8 cellular contexts compared by ENCODE assay signal in genomic region chr6:37051138-37052026, GRCh38. TPM values are rescaled to one million over a fixed set of nuclear protein-coding genes. Genes with fewer than 3 reads are reported as not detected.
DNase-seq lines count a peak whose midpoint lies in the region; ATAC-seq and TF ChIP-seq lines count a peak whose summit lies in the region.

No MANE protein-coding gene starts in this region.

- H3K9me3 ChIP-seq in CD8-positive, alpha-beta T cell (ENCODE audit: low read length), result no peaks in the 10 kb centered on the region

- peaks cover 58% of the 10 kb centered on the region for H3K4me1 Mint-ChIP-seq in CD8-positive, alpha-beta T cell (ENCODE audit: low read depth)

- peak overlapping the region; percentile 59 for H3K27ac ChIP-seq in CD8-positive, alpha-beta T cell (ENCODE audit: low read depth, low read length)

- H3K4me3 Mint-ChIP-seq in CD8-positive, alpha-beta T cell, result peak overlapping the region; percentile 58

- peak; percentile 83 for TF ChIP-seq CTCF in CD8-positive, alpha-beta T cell (IDR thresholded peaks at IDR 0.05)

- H3K27ac Mint-ChIP-seq in CD8-positive, alpha-beta T cell, result peak overlapping the region; percentile 96

- CTCF ChIA-PET in CD8-positive, alpha-beta T cell (lab: Charles Lee), result interaction anchor here (0.6 to 13.5 kb wide), 32 partner anchors 9 to 285 kb away, joined by 3 to 281 read pairs (median 3); partner anchors contain the start of genes PIM1 and PPIL1

- H3K36me3 ChIP-seq in CD8-positive, alpha-beta T cell (ENCODE audit: insufficient read depth, low read length), result no peaks in the 10 kb centered on the region

- H3K36me3 Mint-ChIP-seq in CD8-positive, alpha-beta T cell, result no peaks in the 10 kb centered on the region

- no peaks in the 10 kb centered on the region for H3K27me3 Mint-ChIP-seq in CD8-positive, alpha-beta T cell (ENCODE audit: low read depth)

- no peaks in the 10 kb centered on the region for H3K27me3 ChIP-seq in CD8-positive, alpha-beta T cell (ENCODE audit: insufficient read depth, low read length)

- H3K4me1 ChIP-seq in CD8-positive, alpha-beta T cell (ENCODE audit: insufficient read depth, low read length), result peaks cover 59% of the 10 kb centered on the region

- no peaks in the 10 kb centered on the region for H3K9me3 Mint-ChIP-seq in CD8-positive, alpha-beta T cell

- DNase-seq in CD8-positive, alpha-beta T cell, result peak; percentile 83 to 93 (median 91)
- peak; percentile 83 for DNase-seq in NCI-H510A treated with DMSO at 0.1 percent for 48 hours (lab: John Stamatoyannopoulos, UW)
- peak; percentile 80 for DNase-seq in activated CD4-positive, alpha-beta T cell treated with anti-CD3 and anti-CD28 coated beads for 1 hour
- DNase-seq in central memory CD4-positive, alpha-beta T cell, result peak; percentile 81
- peak; percentile 86 to 96 for DNase-seq in left colon
- DNase-seq in stimulated activated CD4-positive, alpha-beta T cell treated with anti-CD3 and anti-CD28 coated beads, Interleukin-2, amount 100 ng/mL, for 24 hours, result peak; percentile 90 to 93

- intact Hi-C loops in CD8-positive, alpha-beta T cell (cut with DNase I, micrococcal nuclease), result loop anchor here (1.0 to 2.0 kb wide), 7 partner anchors 33 to 159 kb away; partner anchors contain the start of gene MTCH1 (in 1 of the 2)
- intact Hi-C loops in left colon (cut with DNase I, micrococcal nuclease), result no loop called here

- peak; percentile 71 for ATAC-seq in CD8-positive, alpha-beta T cell
- ATAC-seq in HG02642 (IDR thresholded peaks at IDR 0.05; ENCODE audit: poor library complexity, unreplicated experiment), result peak; percentile 34
- ATAC-seq in left colon, result peak; percentile 94
- ATAC-seq in HG03565 (IDR thresholded peaks at IDR 0.05; ENCODE audit: unreplicated experiment), result no peak

- H3K4me3 ChIP-seq in CD8-positive, alpha-beta T cell (ENCODE audit: low read depth, low read length), result peak overlapping the region; percentile 44

- POLR2A ChIA-PET in CD8-positive, alpha-beta T cell (lab: Charles Lee), result interaction anchor here (0.5 to 3.5 kb wide), 8 partner anchors 13 to 1368 kb away, joined by 3 to 69 read pairs (median 4); partner anchors contain the start of genes PIM1 and PPIL1

RNA-seq across cellular contexts. Expression of gene FGD2, which starts 45.9 kb away (rescaled TPM):
- under 1 TPM; 0.68 to 0.83 TPM for total RNA-seq in CD8-positive, alpha-beta T cell
- 10 to 100 TPM in 1 of 2 donors, 1 to 10 TPM in 1; 5.1 to 13.5 TPM for total RNA-seq in left colon

Comparison
In these comparisons a context has a peak if more than half of its experiments do, and no peak if none do; other contexts are left out.
1. intact Hi-C loops: an anchor here in CD8-positive, alpha-beta T cell (1.0 to 2.0 kb wide); none called in left colon.